14 cellular contexts compared by ENCODE assay signal in genomic region chr20:51382111-51382985, GRCh38.
DNase-seq lines count a peak whose midpoint lies in the region; ATAC-seq, FAIRE-seq and TF ChIP-seq lines count a peak whose summit lies in the region.
"Had no signal": no experiment of that assay in that cellular context is flagged by ENCODE, and none has a peak within 500 bp of the region (broad histone marks: within the 10 kb centered on the region; RNA-seq: fewer than 3 reads in every experiment).

No MANE protein-coding gene starts in this region.

- no peaks in the 10 kb centered on the region for H3K79me2 ChIP-seq in DOHH2 (ENCODE audit: control insufficient read depth, low read length)

- H3F3A ChIP-seq in DOHH2 (ENCODE audit: control insufficient read depth, insufficient read depth), result peaks cover 1% of the 10 kb centered on the region; the same call in 1 of the 2 replicates

- peaks cover 0 to 6% (median 0%) of the 10 kb centered on the region in 11 experiments; a peak in 1 of 22 replicates for H3K36me3 ChIP-seq in BLaER1 treated with 17β-estradiol and CSF1 and Interleukin-3, amounts not matched to agents 10 nM and 100 nM
- H3K36me3 ChIP-seq in DOHH2 (ENCODE audit: control insufficient read depth, low read length) (peaks cover 9% of the 10 kb centered on the region), body of pancreas (replicated peaks in 1 of 2; ENCODE audit: insufficient read depth in 1 of 2, low read depth in 2 of 2) (no peaks in the 10 kb centered on the region)

- intact Hi-C loops in body of pancreas (cut with DNase I) (no loop called here), sciatic nerve (cut with DNase I) (no loop called here)

- no peak for TF ChIP-seq POLR2A in body of pancreas (IDR thresholded peaks at IDR 0.05)

- no peak for FAIRE-seq in urothelium cell line (lab: Jason Lieb, UNC)
- FAIRE-seq: H54, HepG2 had no signal

- H4K20me1 ChIP-seq in BLaER1 treated with 17β-estradiol and CSF1 and Interleukin-3, amounts not matched to agents 10 nM and 100 nM, result no peaks in the 10 kb centered on the region
- no peaks in the 10 kb centered on the region for H4K20me1 ChIP-seq in DOHH2 (ENCODE audit: control insufficient read depth, insufficient read depth, low read depth, low read length)

- no peak for DNase-seq in body of pancreas
- DNase-seq in sciatic nerve (ENCODE audit: low spot score), result peak; percentile 54
- no peak for DNase-seq in urothelium cell line (ENCODE audit: low spot score)
- DNase-seq in NCI-H2081 treated with DMSO at 0.1 percent for 48 hours (lab: John Stamatoyannopoulos, UW), result no peak
- DNase-seq: AML-193, EL, Kasumi-1, MV-4-11, NCI-H226 had no signal

- no peak overlapping the region for H3K4me3 ChIP-seq in BLaER1 treated with 17β-estradiol and CSF1 and Interleukin-3, amounts not matched to agents 10 nM and 100 nM
- peak overlapping the region; percentile 16 for H3K4me3 ChIP-seq in DOHH2 (ENCODE audit: low read length)
- no peak overlapping the region for H3K4me3 ChIP-seq in body of pancreas

- WGBS in body of pancreas, 2 donors, result 77 to 82% methylated on average over 17 of the region's 17 CpGs

- peak; percentile 11 for ATAC-seq in body of pancreas
- ATAC-seq in sciatic nerve, result no peak
- ATAC-seq in HG03045 (IDR thresholded peaks at IDR 0.05; ENCODE audit: unreplicated experiment), result no peak

- no peak overlapping the region for H3K27ac ChIP-seq in BLaER1 treated with 17β-estradiol and CSF1 and Interleukin-3, amounts not matched to agents 10 nM and 100 nM
- H3K27ac ChIP-seq in DOHH2 (ENCODE audit: low read depth, low read length) (peak overlapping the region; percentile 91), body of pancreas (peak overlapping the region in 1 of 4 donors; percentile 49)

- no peak overlapping the region for H3K9ac ChIP-seq in BLaER1 treated with 17β-estradiol and CSF1 and Interleukin-3, amounts not matched to agents 10 nM and 100 nM

- 0 out of 22 replicates have a peak, but pooled peaks cover 0 to 3% (median 0%) of the 10 kb centered on the region in 11 experiments for H3K9me3 ChIP-seq in BLaER1 treated with 17β-estradiol and CSF1 and Interleukin-3, amounts not matched to agents 10 nM and 100 nM (replicated peaks in 1 of 11)
- H3K9me3 ChIP-seq in DOHH2 (ENCODE audit: control insufficient read depth, insufficient read depth, low read length) (no peaks in the 10 kb centered on the region), body of pancreas (no peaks in the 10 kb centered on the region)

- peaks cover 9 to 66% (median 35%) of the 10 kb centered on the region in 10 experiments for H3K4me1 ChIP-seq in BLaER1 treated with 17β-estradiol and CSF1 and Interleukin-3, amounts not matched to agents 10 nM and 100 nM
- peaks cover 93% of the 10 kb centered on the region for H3K4me1 ChIP-seq in DOHH2 (ENCODE audit: control insufficient read depth, low read length)
- H3K4me1 ChIP-seq in body of pancreas, result peaks cover 20% of the 10 kb centered on the region

- TF ChIP-seq CTCF in DOHH2 (IDR thresholded peaks at IDR 0.05; ENCODE audit: low read depth, low read length, poor library complexity, severe bottlenecking), result no peak
- no peak for TF ChIP-seq CTCF in body of pancreas (IDR thresholded peaks at IDR 0.05)

- no peaks in the 10 kb centered on the region for H3K27me3 ChIP-seq in BLaER1 treated with 17β-estradiol and CSF1 and Interleukin-3, amounts not matched to agents 10 nM and 100 nM
- H3K27me3 ChIP-seq in DOHH2 (ENCODE audit: control insufficient read depth, low read length) (no peaks in the 10 kb centered on the region), body of pancreas (no peaks in the 10 kb centered on the region)

- H3K4me2 ChIP-seq in BLaER1 treated with 17β-estradiol and CSF1 and Interleukin-3, amounts not matched to agents 10 nM and 100 nM, result peak overlapping the region in 9 of 11 experiments; percentile 3 to 67 (median 45); a peak in 14 of 22 replicates
- peak overlapping the region; percentile 40 for H3K4me2 ChIP-seq in DOHH2 (ENCODE audit: low read length)

- no peaks in the 10 kb centered on the region for H3K9me2 ChIP-seq in DOHH2 (replicated peaks; ENCODE audit: control insufficient read depth, low read length)
